8 cellular contexts compared by ENCODE assay signal in genomic region chr11:59754494-59754858, GRCh38.
DNase-seq lines count a peak whose midpoint lies in the region; ATAC-seq and TF ChIP-seq lines count a peak whose summit lies in the region.

No MANE protein-coding gene starts in this region.

- no peaks in the 10 kb centered on the region; the same call in 1 of the 2 replicates for H3K36me3 ChIP-seq in HAP-1 (replicated peaks)
- H3K36me3 ChIP-seq in NT2/D1 (ENCODE audit: insufficient read depth, insufficient read length, low read length) = peaks cover 18% of the 10 kb centered on the region

- in situ Hi-C loops in HAP-1 (cut with MboI; ENCODE audit: low sequenced_read_pairs) = loop anchor here (10.0 to 25.0 kb wide), 3 partner anchors 50 to 192 kb away; no protein-coding TSS in a partner anchor
- in situ Hi-C loops in astrocyte of the cerebellum (cut with HindIII; ENCODE audit: low sequenced_read_pairs) = no loop called here

- H3K4me1 ChIP-seq in HAP-1 = peaks cover 8% of the 10 kb centered on the region
- no peaks in the 10 kb centered on the region for H3K4me1 ChIP-seq in NT2/D1 (ENCODE audit: insufficient read depth, insufficient read length)

- no peak for ATAC-seq in stimulated activated naive CD8-positive, alpha-beta T cell treated with anti-CD3 and anti-CD28 coated beads, Interleukin-15, Interleukin-2, amounts not matched to agents 100 U/mL and 50 U/mL, for 24 hours

- H3K9me3 ChIP-seq in HAP-1 (no peaks in the 10 kb centered on the region), NT2/D1 (ENCODE audit: insufficient read depth, low read length) (no peaks in the 10 kb centered on the region)

- H3K27me3 ChIP-seq in HAP-1 (ENCODE audit: low read depth) (no peaks in the 10 kb centered on the region), NT2/D1 (ENCODE audit: insufficient read depth, insufficient read length) (no peaks in the 10 kb centered on the region)

- H3K4me3 ChIP-seq in GM12875 (ENCODE audit: low read depth, low read length) = peak overlapping the region; percentile 58
- H3K4me3 ChIP-seq in HAP-1 = peak overlapping the region; percentile 70
- peak overlapping the region; percentile 90 for H3K4me3 ChIP-seq in NT2/D1 (ENCODE audit: insufficient read length, low read depth)
- peak overlapping the region; percentile 86 for H3K4me3 ChIP-seq in astrocyte of the cerebellum (ENCODE audit: low read depth, low read length)

- H3K9ac ChIP-seq in NT2/D1 (ENCODE audit: insufficient read length, low read depth) = peak overlapping the region; percentile 89

- peak in 1 of 2 experiments; percentile 39 for DNase-seq in HAP-1 (ENCODE audit: low spot score in 2 of 2)
- peak; percentile 1 for DNase-seq in NT2/D1 (ENCODE audit: low read depth, low spot score)
- no peak for DNase-seq in astrocyte of the cerebellum (ENCODE audit: low read depth)
- DNase-seq in iris pigment epithelial cell (ENCODE audit: low read depth) = peak; percentile 27
- peak; percentile 22 for DNase-seq in stimulated activated naive CD8-positive, alpha-beta T cell treated with anti-CD3 and anti-CD28 coated beads, Interleukin-15, Interleukin-2, amounts not matched to agents 100 U/mL and 50 U/mL, for 24 hours
- no peak for DNase-seq in GM19240 (ENCODE audit: insufficient read length, low spot score)
- DNase-seq in effector CD4-positive, alpha-beta T cell = no peak

- TF ChIP-seq CTCF in GM12875 (IDR thresholded peaks at IDR 0.05; ENCODE audit: borderline replicate concordance, insufficient read depth, low read depth, low read length) (no peak), astrocyte of the cerebellum (IDR thresholded peaks at IDR 0.05; ENCODE audit: low read depth, low read length, missing control alignments) (no peak)

Comparison
In these comparisons a context has a peak if more than half of its experiments do, and no peak if none do; other contexts are left out.
1. DNase-seq: peak in NT2/D1 (single experiment), iris pigment epithelial cell (single experiment) and stimulated activated naive CD8-positive, alpha-beta T cell treated with anti-CD3 and anti-CD28 coated beads, Interleukin-15, Interleukin-2, amounts not matched to agents 100 U/mL and 50 U/mL, for 24 hours (single experiment); none in astrocyte of the cerebellum (single experiment), GM19240 (single experiment) and effector CD4-positive, alpha-beta T cell (single experiment).
2. Peak in every context shown above with its lines, with median percentiles within 50 percentile points of each other: H3K4me3 ChIP-seq.